8 cellular contexts compared by ENCODE assay signal in genomic region chr9:68779558-68780376, GRCh38.
DNase-seq lines count a peak whose midpoint lies in the region; ATAC-seq and TF ChIP-seq lines count a peak whose summit lies in the region.

No MANE protein-coding gene starts in this region.

- peak; percentile 94 to 96 (median 94) for DNase-seq in CD4-positive, alpha-beta memory T cell
- DNase-seq in NCI-H748 treated with DMSO at 0.1 percent for 48 hours (lab: John Stamatoyannopoulos, UW), result peak; percentile 79
- peak; percentile 95 for DNase-seq in activated CD4-positive, alpha-beta memory T cell treated with anti-CD3 and anti-CD28 coated beads for 36 hours
- peak; percentile 93 for DNase-seq in effector CD4-positive, alpha-beta T cell
- DNase-seq in lung (ENCODE audit: low spot score), result peak; percentile 94
- DNase-seq in stimulated activated CD4-positive, alpha-beta T cell treated with anti-CD3 and anti-CD28 coated beads, TNF-alpha, amount 100 ng/mL, for 24 hours (ENCODE audit: low read depth in 3 of 3), result peak; percentile 90 to 92 (median 90)

- no peaks in the 10 kb centered on the region for H3K9me3 ChIP-seq in CD4-positive, alpha-beta memory T cell (ENCODE audit: control insufficient read depth in 1 of 2, low read length in 2 of 2)
- H3K9me3 ChIP-seq in lung (ENCODE audit: control insufficient read depth in 2 of 2, insufficient read depth in 1 of 2, low read length in 1 of 2), result no peaks in the 10 kb centered on the region

- H3K36me3 ChIP-seq in CD4-positive, alpha-beta memory T cell (ENCODE audit: insufficient read depth, low read length), result no peaks in the 10 kb centered on the region
- no peaks in the 10 kb centered on the region for H3K36me3 ChIP-seq in lung (ENCODE audit: control insufficient read depth in 2 of 2, insufficient read depth in 2 of 2, low read length in 2 of 2)

- peaks cover 4 to 5% of the 10 kb centered on the region in 2 donors for H3K27me3 Mint-ChIP-seq in CD4-positive, alpha-beta memory T cell
- no peaks in the 10 kb centered on the region for H3K27me3 Mint-ChIP-seq in activated CD4-positive, alpha-beta memory T cell treated with anti-CD3 and anti-CD28 coated beads for 36 hours

- H3K36me3 Mint-ChIP-seq in CD4-positive, alpha-beta memory T cell, result no peaks in the 10 kb centered on the region
- H3K36me3 Mint-ChIP-seq in activated CD4-positive, alpha-beta memory T cell treated with anti-CD3 and anti-CD28 coated beads for 36 hours, result no peaks in the 10 kb centered on the region

- ATAC-seq in GM19397 (IDR thresholded peaks at IDR 0.05; ENCODE audit: unreplicated experiment) (peak; percentile 87), HG03565 (IDR thresholded peaks at IDR 0.05; ENCODE audit: unreplicated experiment) (peak; percentile 61), lung (ENCODE audit: insufficient read depth, low FRiP score) (peak; percentile 95)

- CTCF ChIA-PET in CD4-positive, alpha-beta memory T cell (lab: Charles Lee; ENCODE audit: partially characterized antibody), result interaction anchor here (0.7 to 1.4 kb wide), 13 partner anchors 8 to 256 kb away, joined by 3 to 8 read pairs (median 4); partner anchors contain the start of gene FXN
- CTCF ChIA-PET in activated CD4-positive, alpha-beta memory T cell treated with anti-CD3 and anti-CD28 coated beads for 36 hours (lab: Charles Lee), result interaction anchor here (0.6 to 1.0 kb wide), 7 partner anchors 14 to 256 kb away, joined by 3 to 4 read pairs (median 3); partner anchors contain the start of gene FXN

- H3K4me3 Mint-ChIP-seq in CD4-positive, alpha-beta memory T cell, result no peak overlapping the region
- no peak overlapping the region for H3K4me3 Mint-ChIP-seq in activated CD4-positive, alpha-beta memory T cell treated with anti-CD3 and anti-CD28 coated beads for 36 hours

- peaks cover 53% of the 10 kb centered on the region for H3K4me1 ChIP-seq in CD4-positive, alpha-beta memory T cell (ENCODE audit: insufficient read depth, low read length)
- H3K4me1 ChIP-seq in lung (ENCODE audit: control insufficient read depth in 2 of 2, insufficient read depth in 2 of 2, low read length in 2 of 2), result peaks cover 2 to 31% of the 10 kb centered on the region in 2 donors

- peak; percentile 11 for TF ChIP-seq CTCF in lung (IDR thresholded peaks at IDR 0.05; ENCODE audit: control extremely low read depth, extremely low read depth)

- intact Hi-C loops in CD4-positive, alpha-beta memory T cell (cut with micrococcal nuclease), result loop anchor here (1.0 to 5.0 kb wide), 4 partner anchors 118 to 256 kb away; partner anchors contain the start of gene FXN
- intact Hi-C loops in activated CD4-positive, alpha-beta memory T cell treated with anti-CD3 and anti-CD28 coated beads for 36 hours (cut with micrococcal nuclease), result loop anchor here (1.0 to 5.0 kb wide), 6 partner anchors 23 to 248 kb away; no protein-coding TSS in a partner anchor

- H3K4me1 Mint-ChIP-seq in CD4-positive, alpha-beta memory T cell, result peaks cover 3 to 7% (median 4%) of the 10 kb centered on the region in 4 donors
- peaks cover 5% of the 10 kb centered on the region for H3K4me1 Mint-ChIP-seq in activated CD4-positive, alpha-beta memory T cell treated with anti-CD3 and anti-CD28 coated beads for 36 hours (ENCODE audit: low read depth)

- H3K27ac ChIP-seq in CD4-positive, alpha-beta memory T cell (ENCODE audit: low read depth, low read length), result peak overlapping the region; percentile 85
- H3K27ac ChIP-seq in lung (ENCODE audit: low read depth in 1 of 2, low read length in 1 of 2), result peak overlapping the region; percentile 92 to 95

- H3K9me3 Mint-ChIP-seq in CD4-positive, alpha-beta memory T cell, result no peaks in the 10 kb centered on the region
- H3K9me3 Mint-ChIP-seq in activated CD4-positive, alpha-beta memory T cell treated with anti-CD3 and anti-CD28 coated beads for 36 hours, result no peaks in the 10 kb centered on the region

- peak overlapping the region; percentile 92 to 100 for H3K4me3 ChIP-seq in CD4-positive, alpha-beta memory T cell (ENCODE audit: low read length in 2 of 2)
- H3K4me3 ChIP-seq in lung, result peak overlapping the region; percentile 76

- WGBS in lung, 2 donors, result 0% methylated on average over 59 to 65 of the region's 65 CpGs

- no peaks in the 10 kb centered on the region for H3K27me3 ChIP-seq in CD4-positive, alpha-beta memory T cell (ENCODE audit: insufficient read depth, low read length)
- no peaks in the 10 kb centered on the region for H3K27me3 ChIP-seq in lung (ENCODE audit: control insufficient read depth, insufficient read depth)

- H3K27ac Mint-ChIP-seq in CD4-positive, alpha-beta memory T cell, result no peak overlapping the region
- no peak overlapping the region for H3K27ac Mint-ChIP-seq in activated CD4-positive, alpha-beta memory T cell treated with anti-CD3 and anti-CD28 coated beads for 36 hours

- POLR2A ChIA-PET in CD4-positive, alpha-beta memory T cell (lab: Charles Lee; ENCODE audit: partially characterized antibody), result interaction anchor here (0.6 to 2.1 kb wide), 9 partner anchors 9 to 256 kb away, joined by 3 to 6 read pairs (median 5); partner anchors contain the start of gene FXN
- POLR2A ChIA-PET in activated CD4-positive, alpha-beta memory T cell treated with anti-CD3 and anti-CD28 coated beads for 36 hours (lab: Charles Lee), result interaction anchor here (0.6 to 1.0 kb wide), 3 partner anchors 11 to 195 kb away, joined by 3 to 4 read pairs (median 3); no protein-coding TSS in a partner anchor

Comparison
In these comparisons a context has a peak if more than half of its experiments do, and no peak if none do; other contexts are left out.
1. Peak in every context shown above with its lines: DNase-seq, ATAC-seq, H3K4me3 ChIP-seq and H3K27ac ChIP-seq.